17 cellular contexts compared by ENCODE assay signal in genomic region chr18:60987963-60988362, GRCh38.
"Had no signal": no experiment of that assay in that cellular context is flagged by ENCODE, and none has a peak within 500 bp of the region (broad histone marks: within the 10 kb centered on the region; RNA-seq: fewer than 3 reads in every experiment).

No MANE protein-coding gene starts in this region.

- DNase-seq: activated CD4-positive, alpha-beta T cell treated with anti-CD3 and anti-CD28 coated beads for 36 hours; activated CD4-positive, alpha-beta T cell treated with anti-CD3 and anti-CD28 coated beads, Interleukin-2, amount 50 U/mL, for 48 hours; activated gamma-delta T cell treated with Interleukin-2 at 50 U/mL for 16 hours; amygdala; effector memory CD4-positive, alpha-beta T cell; esophagus squamous epithelium; head of caudate nucleus; nephron progenitor cell; nucleus accumbens; stimulated activated CD8-positive, alpha-beta memory T cell treated with anti-CD3 and anti-CD28 coated beads, Interleukin-4, amount 100 ng/mL, for 48 hours; stimulated activated naive CD8-positive, alpha-beta T cell treated with anti-CD3 and anti-CD28 coated beads, Interleukin-15, Interleukin-2, amounts not matched to agents 100 U/mL and 50 U/mL, for 24 hours; substantia nigra had no signal

- H3K36me3 ChIP-seq: esophagus squamous epithelium, tibial nerve had no signal

- H3K27me3 ChIP-seq: esophagus squamous epithelium, tibial nerve had no signal

- H3K4me3 ChIP-seq: esophagus squamous epithelium, lung, tibial nerve had no signal

- H3K4me1 ChIP-seq: esophagus squamous epithelium, tibial nerve had no signal

- ATAC-seq: activated CD4-positive, alpha-beta T cell treated with anti-CD3 and anti-CD28 coated beads for 36 hours; activated naive CD4-positive, alpha-beta T cell treated with anti-CD3 and anti-CD28 coated beads, Interleukin-2, amount 50 U/mL, for 72 hours; left lobe of liver; stimulated activated naive CD8-positive, alpha-beta T cell treated with anti-CD3 and anti-CD28 coated beads, Interleukin-15, Interleukin-2, amounts not matched to agents 100 U/mL and 50 U/mL, for 24 hours; WTC11 had no signal

- H3K27ac ChIP-seq: esophagus squamous epithelium, tibial nerve had no signal

- H3K9me3 ChIP-seq: esophagus squamous epithelium, tibial nerve had no signal
